In genomic region chr12:15435597-15435996, GRCh38 we compare ENCODE assay signal across 26 cellular contexts.
DNase-seq lines count a peak whose midpoint lies in the region; ATAC-seq, FAIRE-seq and TF ChIP-seq lines count a peak whose summit lies in the region.
"Had no signal": no experiment of that assay in that cellular context is flagged by ENCODE, and none has a peak within 500 bp of the region (broad histone marks: within the 10 kb centered on the region; RNA-seq: fewer than 3 reads in every experiment).

No MANE protein-coding gene starts in this region.

- ATAC-seq in A549 (no peak), HCT116 (no peak), sciatic nerve (no peak)
- ATAC-seq: esophagus mucosa, lower lobe of right lung, Right ventricle myocardium inferior had no signal

- H3K4me1 ChIP-seq in A549 (no peaks in the 10 kb centered on the region), HCT116 (ENCODE audit: control insufficient read depth in 1 of 2, insufficient read depth in 2 of 2, low read length in 2 of 2) (no peaks in the 10 kb centered on the region)
- no peaks in the 10 kb centered on the region for H3K4me1 ChIP-seq in effector memory CD4-positive, alpha-beta T cell (ENCODE audit: control insufficient read depth, insufficient read depth, low read length, poor library complexity, severe bottlenecking)
- H3K4me1 ChIP-seq: BLaER1, lower lobe of right lung, parathyroid adenoma, right atrium auricular region had no signal

- H3K4me2 ChIP-seq in A549 (no peak overlapping the region), HCT116 (ENCODE audit: low read length) (no peak overlapping the region)
- H3K4me2 ChIP-seq: BLaER1 had no signal

- intact Hi-C loops in HCT116 (cut with micrococcal nuclease) (no loop called here), sciatic nerve (cut with DNase I) (no loop called here)

- DNase-seq in A549 (ENCODE audit: low read depth in 1 of 2, low spot score in 1 of 2) = no peak
- no peak for DNase-seq in HCT116 (ENCODE audit: low read depth, low spot score)
- peak; percentile 24 for DNase-seq in astrocyte of the spinal cord (ENCODE audit: low read depth, low spot score)
- DNase-seq in fibroblast of the aortic adventitia (ENCODE audit: low read depth) = peak; percentile 20
- no peak for DNase-seq in activated CD4-positive, alpha-beta T cell treated with anti-CD3 and anti-CD28 coated beads, Interleukin-2, amount 50 U/mL, for 48 hours
- DNase-seq in NCI-H1092 (lab: John Stamatoyannopoulos, UW) = no peak
- no peak for DNase-seq in effector memory CD4-positive, alpha-beta T cell
- DNase-seq in sciatic nerve (ENCODE audit: low spot score) = no peak
- DNase-seq: activated CD4-positive, alpha-beta T cell treated with anti-CD3 and anti-CD28 coated beads for 4 hours; activated CD8-positive, alpha-beta memory T cell treated with anti-CD3 and anti-CD28 coated beads for 24 hours; activated gamma-delta T cell; activated T-cell treated with anti-CD3 and anti-CD28 coated beads, Interleukin-2, amount 50 U/mL, for 1 hour; glutamatergic neuron; kidney; lower lobe of right lung; NCI-H1105 treated with DMSO at 0.1 percent for 48 hours; NCI-H345; OCI-M1; stimulated activated CD4-positive, alpha-beta T cell treated with anti-CD3 and anti-CD28 coated beads, Interleukin-2, amount 100 ng/mL, for 48 hours had no signal

- TF ChIP-seq RAD21 in A549 (conservative IDR thresholded peaks at IDR 0.05 in 1 of 2, IDR thresholded peaks at IDR 0.05 in 1 of 2) (no peak), HCT116 (IDR thresholded peaks at IDR 0.05; ENCODE audit: low read depth) (no peak)

- RAD21 ChIA-PET in HCT116 (lab: Charles Lee; ENCODE audit: low non-redundant PET in 1 of 2, low total read pairs in 2 of 2, uncharacterized antibody in 2 of 2, unreplicated experiment in 2 of 2) = no interaction called here

- WGBS in A549 (ENCODE audit: missing lambda C conversion rate) = 68% methylated on average over 2 of the region's 2 CpGs

- no peaks in the 10 kb centered on the region for H3K79me2 ChIP-seq in HCT116 (ENCODE audit: insufficient read depth, low read length)
- H3K79me2 ChIP-seq: parathyroid adenoma had no signal

- no peak for FAIRE-seq in A549 (lab: Jason Lieb, UNC)
- FAIRE-seq: H1, kidney had no signal

- in situ Hi-C loops in astrocyte of the spinal cord (cut with HindIII; ENCODE audit: low sequenced_read_pairs) = no loop called here

- H3K27ac ChIP-seq in A549 = no peak overlapping the region
- H3K27ac ChIP-seq in HCT116 (ENCODE audit: low read depth, low read length) = no peak overlapping the region
- H3K27ac ChIP-seq in effector memory CD4-positive, alpha-beta T cell (ENCODE audit: insufficient read depth, low read length, poor library complexity, severe bottlenecking) = no peak overlapping the region
- H3K27ac ChIP-seq: BLaER1, coronary artery, lower lobe of right lung, parathyroid adenoma, right atrium auricular region had no signal

- no peak overlapping the region for H3K9ac ChIP-seq in HCT116 (ENCODE audit: low read length)
- H3K9ac ChIP-seq: BLaER1, parathyroid adenoma had no signal

- H3K27me3 ChIP-seq in HCT116 (ENCODE audit: insufficient read depth, low read length) = peaks cover 18% of the 10 kb centered on the region; the same call in 1 of the 2 replicates
- no peaks in the 10 kb centered on the region for H3K27me3 ChIP-seq in effector memory CD4-positive, alpha-beta T cell (replicated peaks; ENCODE audit: control insufficient read depth, insufficient read depth, low read length, poor library complexity, severe bottlenecking)
- H3K27me3 ChIP-seq: BLaER1, right atrium auricular region had no signal

- no peak for TF ChIP-seq EP300 in A549 (IDR thresholded peaks at IDR 0.05)

- no peaks in the 10 kb centered on the region for H3K36me3 ChIP-seq in HCT116 (ENCODE audit: control insufficient read depth in 1 of 2, insufficient read depth in 2 of 2, low read length in 2 of 2)
- H3K36me3 ChIP-seq in effector memory CD4-positive, alpha-beta T cell (ENCODE audit: control insufficient read depth, insufficient read depth, low read length) = no peaks in the 10 kb centered on the region
- H3K36me3 ChIP-seq: BLaER1, lower lobe of right lung, right atrium auricular region had no signal

- TF ChIP-seq CTCF in A549 (IDR thresholded peaks at IDR 0.05) (no peak), HCT116 (IDR thresholded peaks at IDR 0.05 in 2 of 3, conservative IDR thresholded peaks at IDR 0.05 in 1 of 3; ENCODE audit: borderline replicate concordance in 1 of 3, insufficient read depth in 1 of 3, low read depth in 2 of 3, low read length in 2 of 3) (no peak), astrocyte of the spinal cord (IDR thresholded peaks at IDR 0.05; ENCODE audit: low read depth, low read length) (no peak), fibroblast of the aortic adventitia (IDR thresholded peaks at IDR 0.05; ENCODE audit: insufficient read depth, low read length) (no peak)

- H3K9me2 ChIP-seq in HCT116 (ENCODE audit: insufficient read depth) = no peaks in the 10 kb centered on the region

- no peaks in the 10 kb centered on the region for H4K20me1 ChIP-seq in HCT116 (ENCODE audit: insufficient read depth)
- H4K20me1 ChIP-seq: BLaER1 had no signal

- CTCF ChIA-PET in A549 (lab: Yijun Ruan, JAX) = no interaction called here
- CTCF ChIA-PET in HCT116 (lab: Charles Lee) = no interaction called here

- BruUV-seq in HCT116 (replicated peaks; lab: Mats Ljungman, UMichigan) = no TSS peak

- no peak for TF ChIP-seq POLR2A in A549 (IDR thresholded peaks at IDR 0.05; ENCODE audit: low read length)
- no peak for TF ChIP-seq POLR2A in HCT116 (IDR thresholded peaks at IDR 0.05; ENCODE audit: borderline replicate concordance, extremely low read depth, insufficient read depth, insufficient read length)

- peaks cover 6% of the 10 kb centered on the region; the same call in 1 of the 3 replicates for H3K9me3 ChIP-seq in A549
- H3K9me3 ChIP-seq in HCT116 (ENCODE audit: control insufficient read depth in 1 of 2, insufficient read depth in 1 of 2, low read depth in 1 of 2, low read length in 2 of 2) = no peaks in the 10 kb centered on the region
- H3K9me3 ChIP-seq in effector memory CD4-positive, alpha-beta T cell (ENCODE audit: control insufficient read depth, low read length) = no peaks in the 10 kb centered on the region

- H3K4me3 ChIP-seq in A549 (no peak overlapping the region), HCT116 (replicated peaks in 1 of 2; ENCODE audit: low read depth in 1 of 2, low read length in 2 of 2) (no peak overlapping the region), astrocyte of the spinal cord (ENCODE audit: low read depth, low read length) (no peak overlapping the region), fibroblast of the aortic adventitia (ENCODE audit: low read depth, low read length) (no peak overlapping the region)
- no peak overlapping the region for H3K4me3 ChIP-seq in effector memory CD4-positive, alpha-beta T cell (ENCODE audit: insufficient read depth, low read depth, low read length, poor library complexity, severe bottlenecking)
- H3K4me3 ChIP-seq: BLaER1, coronary artery, lower lobe of right lung, right atrium auricular region had no signal

- no peak overlapping the region for H2AFZ ChIP-seq in HCT116 (ENCODE audit: low read depth, low read length, poor library complexity, severe bottlenecking)
- H2AFZ ChIP-seq: parathyroid adenoma had no signal

- POLR2A ChIA-PET in A549 (lab: Yijun Ruan, JAX) = no interaction called here
- POLR2A ChIA-PET in HCT116 (lab: Charles Lee) = no interaction called here

TF ChIP-seq in HCT116, 20 proteins besides CTCF, POLR2A, EP300 and RAD21:
- TF ChIP-seq REST (IDR thresholded peaks at IDR 0.05; ENCODE audit: low read depth) (peak; percentile 59), ZBTB33 (IDR thresholded peaks at IDR 0.05; ENCODE audit: extremely low read depth, insufficient replicate concordance, low read length) (no peak)

Comparison
In these comparisons a context has a peak if more than half of its experiments do, and no peak if none do; other contexts are left out.
1. DNase-seq: peak in astrocyte of the spinal cord (single experiment) and fibroblast of the aortic adventitia (single experiment); none in A549 (0 of 2), HCT116 (single experiment), activated CD4-positive, alpha-beta T cell treated with anti-CD3 and anti-CD28 coated beads, Interleukin-2, amount 50 U/mL, for 48 hours (0 of 2), NCI-H1092 (single experiment), effector memory CD4-positive, alpha-beta T cell (0 of 3) and sciatic nerve (single experiment).
2. Of the 6 proteins assayed by ChIP-seq in both A549 and HCT116: peak only in A549: none; only in HCT116: none; in both: REST; in neither: 5.